ENCODE assay signal across 20 cellular contexts in the genomic region with DNA sequence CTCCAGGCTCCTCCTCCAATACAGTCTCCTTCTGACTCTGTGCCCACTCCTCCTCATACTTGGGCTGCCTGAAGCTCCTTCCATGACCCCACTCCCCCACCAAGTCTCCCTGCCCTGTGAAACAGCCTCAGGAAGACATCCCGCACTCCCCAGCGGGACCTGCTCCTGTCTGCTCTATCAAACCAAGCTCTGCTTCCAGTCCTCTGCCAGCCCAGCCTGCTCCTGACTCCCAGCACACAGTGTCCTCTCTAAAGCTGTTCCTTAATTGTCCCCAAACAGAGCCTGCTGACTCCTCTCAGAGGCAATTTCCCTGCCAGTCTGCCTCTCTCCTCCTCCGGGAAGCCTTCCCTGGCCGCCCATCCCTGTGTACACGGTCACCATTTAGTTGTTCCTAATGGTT. TPM values are rescaled to one million over a fixed set of nuclear protein-coding genes. Genes with fewer than 3 reads are reported as not detected.
DNase-seq lines count a peak whose midpoint lies in the region; ATAC-seq and TF ChIP-seq lines count a peak whose summit lies in the region.
"Had no signal": no experiment of that assay in that cellular context is flagged by ENCODE, and none has a peak within 500 bp of the region (broad histone marks: within the 10 kb centered on the region; RNA-seq: fewer than 3 reads in every experiment).

No MANE protein-coding gene starts in this region.

- H3K4me1 ChIP-seq in heart right ventricle: no peaks in the 10 kb centered on the region

- peak overlapping the region; percentile 40 for H3K27ac Mint-ChIP-seq in activated T-cell treated with anti-CD3 and anti-CD28 coated beads, Interleukin-2, amount 50 U/mL, for 24 hours
- H3K27ac Mint-ChIP-seq in activated T-helper 1 cell treated with anti-CD3 and anti-CD28 coated beads, Interleukin-12 subunit alpha, Interleukin-12 subunit beta, Interleukin-2, Interleukin-4 antibody, amounts not matched to agents 30 ng/mL and 10 ng/mL and 1 ng/mL, durations not matched to agents 14 hours and 24 hours and 36 hours: peak overlapping the region; percentile 40
- H3K27ac Mint-ChIP-seq in glutamatergic neuron (ENCODE audit: unreplicated experiment) (no peak overlapping the region), progenitor cell of endocrine pancreas (peak overlapping the region; percentile 3)
- H3K27ac Mint-ChIP-seq: IgD-negative memory B cell had no signal

- TF ChIP-seq CTCF in glutamatergic neuron (IDR thresholded peaks at IDR 0.05; ENCODE audit: partially characterized antibody, unreplicated experiment): no peak
- no peak for TF ChIP-seq CTCF in progenitor cell of endocrine pancreas (IDR thresholded peaks at IDR 0.05; ENCODE audit: unreplicated experiment)
- TF ChIP-seq CTCF in heart right ventricle (IDR thresholded peaks at IDR 0.05): no peak

- peaks cover 0 to 68% (median 21%) of the 10 kb centered on the region in 9 donors for H3K36me3 ChIP-seq in heart right ventricle

- H3K4me1 Mint-ChIP-seq in activated T-cell treated with anti-CD3 and anti-CD28 coated beads, Interleukin-2, amount 50 U/mL, for 24 hours (ENCODE audit: low read depth): no peaks in the 10 kb centered on the region
- no peaks in the 10 kb centered on the region for H3K4me1 Mint-ChIP-seq in activated T-helper 1 cell treated with anti-CD3 and anti-CD28 coated beads, Interleukin-12 subunit alpha, Interleukin-12 subunit beta, Interleukin-2, Interleukin-4 antibody, amounts not matched to agents 30 ng/mL and 10 ng/mL and 1 ng/mL, durations not matched to agents 14 hours and 24 hours and 36 hours (ENCODE audit: low read depth)
- H3K4me1 Mint-ChIP-seq in glutamatergic neuron (ENCODE audit: low read depth, unreplicated experiment) (peaks cover 7% of the 10 kb centered on the region), progenitor cell of endocrine pancreas (ENCODE audit: low read depth) (no peaks in the 10 kb centered on the region)
- H3K4me1 Mint-ChIP-seq: IgD-negative memory B cell had no signal

- peak; percentile 23 for DNase-seq in activated T-cell treated with anti-CD3 and anti-CD28 coated beads, Interleukin-2, amount 50 U/mL, for 24 hours
- no peak for DNase-seq in activated T-cell treated with anti-CD3 and anti-CD28 coated beads, Interleukin-2, amount 50 U/mL, for 1 hour
- no peak for DNase-seq in activated T-helper 1 cell treated with anti-CD3 and anti-CD28 coated beads, Interleukin-12 subunit alpha, Interleukin-12 subunit beta, Interleukin-2, Interleukin-4 antibody, amounts not matched to agents 30 ng/mL and 10 ng/mL and 1 ng/mL, durations not matched to agents 14 hours and 24 hours and 36 hours (ENCODE audit: low spot score)
- DNase-seq in glutamatergic neuron (no peak), progenitor cell of endocrine pancreas (ENCODE audit: low spot score, unreplicated experiment) (no peak), heart right ventricle (no peak), DMS53 treated with DMSO at 0.1 percent for 48 hours (lab: John Stamatoyannopoulos, UW; ENCODE audit: unreplicated experiment) (no peak)
- DNase-seq: DMS153, HCEC 1CT, NCI-H1048, NCI-H1417, NCI-H1694, NCI-H2029 treated with DMSO at 0.1 percent for 48 hours, NCI-H446 treated with DMSO at 0.1 percent for 48 hours, NCI-H526, RPMI8226, SHP77 had no signal

- 80 to 96% methylated on average over 5 of the region's 5 CpGs for WGBS in heart right ventricle, 2 donors

- no peak overlapping the region for H3K4me3 Mint-ChIP-seq in activated T-cell treated with anti-CD3 and anti-CD28 coated beads, Interleukin-2, amount 50 U/mL, for 24 hours
- H3K4me3 Mint-ChIP-seq in activated T-helper 1 cell treated with anti-CD3 and anti-CD28 coated beads, Interleukin-12 subunit alpha, Interleukin-12 subunit beta, Interleukin-2, Interleukin-4 antibody, amounts not matched to agents 30 ng/mL and 10 ng/mL and 1 ng/mL, durations not matched to agents 14 hours and 24 hours and 36 hours: no peak overlapping the region
- H3K4me3 Mint-ChIP-seq in glutamatergic neuron (ENCODE audit: unreplicated experiment) (peak overlapping the region; percentile 6), progenitor cell of endocrine pancreas (ENCODE audit: low read depth) (no peak overlapping the region)

- no peaks in the 10 kb centered on the region for H3K27me3 ChIP-seq in heart right ventricle

- ATAC-seq in heart right ventricle (no peak), GM18519 (IDR thresholded peaks at IDR 0.05; ENCODE audit: low FRiP score, unreplicated experiment) (no peak)

- H3K9me3 Mint-ChIP-seq in activated T-cell treated with anti-CD3 and anti-CD28 coated beads, Interleukin-2, amount 50 U/mL, for 24 hours: no peaks in the 10 kb centered on the region
- H3K9me3 Mint-ChIP-seq in activated T-helper 1 cell treated with anti-CD3 and anti-CD28 coated beads, Interleukin-12 subunit alpha, Interleukin-12 subunit beta, Interleukin-2, Interleukin-4 antibody, amounts not matched to agents 30 ng/mL and 10 ng/mL and 1 ng/mL, durations not matched to agents 14 hours and 24 hours and 36 hours: no peaks in the 10 kb centered on the region
- H3K9me3 Mint-ChIP-seq in glutamatergic neuron (ENCODE audit: unreplicated experiment) (peaks cover 2% of the 10 kb centered on the region), progenitor cell of endocrine pancreas (ENCODE audit: low read depth) (no peaks in the 10 kb centered on the region)
- H3K9me3 Mint-ChIP-seq: IgD-negative memory B cell had no signal

- intact Hi-C loops in activated T-helper 1 cell treated with anti-CD3 and anti-CD28 coated beads, Interleukin-12 subunit alpha, Interleukin-12 subunit beta, Interleukin-2, Interleukin-4 antibody, amounts not matched to agents 30 ng/mL and 10 ng/mL and 1 ng/mL, durations not matched to agents 14 hours and 24 hours and 36 hours (cut with micrococcal nuclease): no loop called here
- intact Hi-C loops in heart right ventricle (cut with DNase I): loop anchor here in 1 of 10 donors (10.0 kb wide), 1 partner anchor 283 kb away; no protein-coding TSS in a partner anchor

- H3K36me3 Mint-ChIP-seq in activated T-cell treated with anti-CD3 and anti-CD28 coated beads, Interleukin-2, amount 50 U/mL, for 24 hours (ENCODE audit: low read depth): peaks cover 49% of the 10 kb centered on the region
- H3K36me3 Mint-ChIP-seq in activated T-helper 1 cell treated with anti-CD3 and anti-CD28 coated beads, Interleukin-12 subunit alpha, Interleukin-12 subunit beta, Interleukin-2, Interleukin-4 antibody, amounts not matched to agents 30 ng/mL and 10 ng/mL and 1 ng/mL, durations not matched to agents 14 hours and 24 hours and 36 hours (ENCODE audit: low read depth): peaks cover 14% of the 10 kb centered on the region
- H3K36me3 Mint-ChIP-seq in glutamatergic neuron (ENCODE audit: unreplicated experiment) (no peaks in the 10 kb centered on the region), progenitor cell of endocrine pancreas (ENCODE audit: insufficient read depth) (peaks cover 3% of the 10 kb centered on the region)

- no peak overlapping the region for H3K4me3 ChIP-seq in heart right ventricle

- H3K27me3 Mint-ChIP-seq in activated T-cell treated with anti-CD3 and anti-CD28 coated beads, Interleukin-2, amount 50 U/mL, for 24 hours: no peaks in the 10 kb centered on the region
- H3K27me3 Mint-ChIP-seq in activated T-helper 1 cell treated with anti-CD3 and anti-CD28 coated beads, Interleukin-12 subunit alpha, Interleukin-12 subunit beta, Interleukin-2, Interleukin-4 antibody, amounts not matched to agents 30 ng/mL and 10 ng/mL and 1 ng/mL, durations not matched to agents 14 hours and 24 hours and 36 hours (ENCODE audit: insufficient read depth): no peaks in the 10 kb centered on the region
- H3K27me3 Mint-ChIP-seq in glutamatergic neuron (ENCODE audit: unreplicated experiment) (no peaks in the 10 kb centered on the region), progenitor cell of endocrine pancreas (no peaks in the 10 kb centered on the region)
- H3K27me3 Mint-ChIP-seq: IgD-negative memory B cell had no signal

- no peak overlapping the region for H3K27ac ChIP-seq in heart right ventricle
- H3K27ac ChIP-seq: HL-60 had no signal

- H3K9me3 ChIP-seq in heart right ventricle: peaks cover 0 to 4% (median under 1%) of the 10 kb centered on the region in 11 donors

RNA-seq across cellular contexts. Expression of a gene that starts 9.9 kb away (rescaled TPM):
- 32.4 and 33.5 TPM in 2 replicates for total RNA-seq in activated T-helper 1 cell treated with anti-CD3 and anti-CD28 coated beads, Interleukin-12 subunit alpha, Interleukin-12 subunit beta, Interleukin-2, Interleukin-4 antibody, amounts not matched to agents 30 ng/mL and 10 ng/mL and 1 ng/mL, durations not matched to agents 14 hours and 24 hours and 36 hours
- total RNA-seq in glutamatergic neuron (ENCODE audit: unreplicated experiment) (33.4 TPM), progenitor cell of endocrine pancreas (49.3 and 55.9 TPM in 2 replicates), heart right ventricle (10 to 100 TPM; 13.8 to 23.0 (median 17.1) TPM)
- 10 to 100 TPM; 13.1 to 27.9 TPM for polyA plus RNA-seq in heart right ventricle

RNA-seq across cellular contexts. Expression of a gene that starts 9.9 kb away (rescaled TPM):
- total RNA-seq in activated T-helper 1 cell treated with anti-CD3 and anti-CD28 coated beads, Interleukin-12 subunit alpha, Interleukin-12 subunit beta, Interleukin-2, Interleukin-4 antibody, amounts not matched to agents 30 ng/mL and 10 ng/mL and 1 ng/mL, durations not matched to agents 14 hours and 24 hours and 36 hours: 3.6 and 4.8 TPM in 2 replicates
- total RNA-seq in glutamatergic neuron (ENCODE audit: unreplicated experiment): 10.1 TPM
- 27.4 and 36.9 TPM in 2 replicates for total RNA-seq in progenitor cell of endocrine pancreas
- 10 to 100 TPM; 12.9 to 32.0 (median 24.6) TPM for total RNA-seq in heart right ventricle
- 10 to 100 TPM; 25.1 to 46.8 TPM for polyA plus RNA-seq in heart right ventricle
